In the genomic region with DNA sequence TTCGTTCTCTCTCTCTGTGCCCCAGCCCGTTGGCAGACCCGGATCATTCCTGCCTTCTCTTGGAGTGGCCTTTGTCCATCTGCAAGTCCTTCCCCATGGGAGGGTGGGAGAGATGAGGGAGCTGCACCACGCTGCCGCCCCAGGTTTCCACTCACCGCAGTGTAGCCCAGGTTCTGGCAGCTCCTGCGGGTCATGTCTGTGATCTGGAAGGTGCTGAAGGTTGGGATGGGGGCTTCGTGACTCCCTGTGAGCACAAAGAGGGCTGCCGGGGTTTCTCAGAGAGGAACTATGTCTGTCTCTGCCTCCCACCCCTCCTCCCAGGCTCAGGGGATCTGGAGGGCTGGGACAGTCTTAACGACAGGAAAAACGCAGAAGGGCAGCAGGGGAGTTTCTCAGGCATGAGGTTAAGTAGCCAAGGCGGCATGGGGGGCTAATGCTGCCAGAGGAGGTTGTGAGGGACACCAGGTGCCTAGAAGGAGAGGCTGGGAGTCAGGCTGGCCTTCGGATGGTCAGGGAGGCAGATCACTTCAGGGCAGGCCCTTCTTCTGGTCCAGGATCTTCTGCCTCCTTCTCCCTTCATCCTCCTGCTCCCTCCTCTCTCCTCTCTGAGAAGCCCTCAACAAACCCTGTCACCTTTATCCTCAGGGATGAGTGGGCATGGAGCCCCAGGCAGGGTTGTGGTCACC, we compare ENCODE assay signal across 9 cellular contexts. TPM values are rescaled to one million over a fixed set of nuclear protein-coding genes. Genes with fewer than 3 reads are reported as not detected.
A peak's percentile ranks its signal among the peaks of the same experiment; 100 is the strongest.
DNase-seq lines count a peak whose midpoint lies in the region; ATAC-seq and TF ChIP-seq lines count a peak whose summit lies in the region.
"Had no signal": no experiment of that assay in that cellular context is flagged by ENCODE, and none has a peak within 500 bp of the region (broad histone marks: within the 10 kb centered on the region; RNA-seq: fewer than 3 reads in every experiment).

No MANE protein-coding gene starts in this region.

- CTCF ChIA-PET in Caco-2 (lab: Charles Lee), result interaction anchor here (0.7 kb wide), 1 partner anchor 42 kb away, joined by 3 read pairs; no protein-coding TSS in a partner anchor

- H3K4me1 ChIP-seq in right lobe of liver (peaks cover 0 to 11% (median 0%) of the 10 kb centered on the region in 4 donors), subcutaneous abdominal adipose tissue (ENCODE audit: control insufficient read depth in 5 of 5, insufficient read depth in 5 of 5, low read length in 5 of 5) (peaks cover 8 to 41% (median 40%) of the 10 kb centered on the region in 5 donors), Caco-2 (peaks cover 11% of the 10 kb centered on the region; the same call in 1 of the 2 replicates)

- no peaks in the 10 kb centered on the region for H3K27me3 ChIP-seq in right lobe of liver
- no peaks in the 10 kb centered on the region for H3K27me3 ChIP-seq in subcutaneous abdominal adipose tissue (ENCODE audit: control insufficient read depth in 5 of 5, insufficient read depth in 4 of 5, low read length in 5 of 5)
- H3K27me3 ChIP-seq in H7 (ENCODE audit: control insufficient read depth, insufficient read depth, low read length), result peaks cover 45% of the 10 kb centered on the region
- H3K27me3 ChIP-seq in Caco-2 (replicated peaks; ENCODE audit: control insufficient read depth, insufficient read depth, low read length), result no peaks in the 10 kb centered on the region

- no peak for TF ChIP-seq CTCF in right lobe of liver (IDR thresholded peaks at IDR 0.05)
- no peak for TF ChIP-seq CTCF in Caco-2 (IDR thresholded peaks at IDR 0.05; ENCODE audit: insufficient read depth in 1 of 2, low read depth in 1 of 2, low read length in 1 of 2, severe bottlenecking in 1 of 2, unreplicated experiment in 1 of 2)

- peaks cover 45 to 46% of the 10 kb centered on the region in 2 donors for H3K36me3 Mint-ChIP-seq in activated T-cell treated with anti-CD3 and anti-CD28 coated beads, Interleukin-2, amount 50 U/mL, for 72 hours (ENCODE audit: insufficient read depth in 2 of 2)
- no peaks in the 10 kb centered on the region for H3K36me3 Mint-ChIP-seq in Caco-2 (ENCODE audit: insufficient read depth, unreplicated experiment)

- no peaks in the 10 kb centered on the region for H3K27me3 Mint-ChIP-seq in activated T-cell treated with anti-CD3 and anti-CD28 coated beads, Interleukin-2, amount 50 U/mL, for 72 hours (ENCODE audit: low read depth)
- no peaks in the 10 kb centered on the region for H3K27me3 Mint-ChIP-seq in Caco-2 (ENCODE audit: insufficient read depth, unreplicated experiment)

- H3K9me3 ChIP-seq in right lobe of liver (no peaks in the 10 kb centered on the region), subcutaneous abdominal adipose tissue (ENCODE audit: control insufficient read depth in 5 of 5, low read length in 5 of 5) (no peaks in the 10 kb centered on the region), Caco-2 (no peaks in the 10 kb centered on the region)
- H3K9me3 ChIP-seq: A549 had no signal

- POLR2A ChIA-PET in Caco-2 (lab: Charles Lee), result no interaction called here

- peak overlapping the region; percentile 58 to 69 (median 63) for H3K27ac ChIP-seq in right lobe of liver
- no peak overlapping the region for H3K27ac ChIP-seq in subcutaneous abdominal adipose tissue (ENCODE audit: low read depth, low read length)

- peaks cover 4 to 6% of the 10 kb centered on the region in 2 donors for H3K9me3 Mint-ChIP-seq in activated T-cell treated with anti-CD3 and anti-CD28 coated beads, Interleukin-2, amount 50 U/mL, for 72 hours
- H3K9me3 Mint-ChIP-seq in Caco-2 (ENCODE audit: unreplicated experiment), result no peaks in the 10 kb centered on the region

- H3K27ac Mint-ChIP-seq in activated T-cell treated with anti-CD3 and anti-CD28 coated beads, Interleukin-2, amount 50 U/mL, for 72 hours, result peak overlapping the region; percentile 97
- H3K27ac Mint-ChIP-seq in Caco-2 (ENCODE audit: unreplicated experiment), result no peak overlapping the region

- peaks cover 71% of the 10 kb centered on the region for H3K4me1 Mint-ChIP-seq in activated T-cell treated with anti-CD3 and anti-CD28 coated beads, Interleukin-2, amount 50 U/mL, for 72 hours (ENCODE audit: low read depth)
- H3K4me1 Mint-ChIP-seq in Caco-2 (ENCODE audit: low read depth, unreplicated experiment), result no peaks in the 10 kb centered on the region

- H3K4me3 Mint-ChIP-seq in activated T-cell treated with anti-CD3 and anti-CD28 coated beads, Interleukin-2, amount 50 U/mL, for 72 hours, result peak overlapping the region; percentile 92 to 93
- no peak overlapping the region for H3K4me3 Mint-ChIP-seq in Caco-2 (ENCODE audit: unreplicated experiment)

- H3K4me3 ChIP-seq in right lobe of liver (peak overlapping the region in 1 of 3 donors; percentile 13), subcutaneous abdominal adipose tissue (ENCODE audit: low read depth in 1 of 5, low read length in 5 of 5) (peak overlapping the region in 4 of 5 donors; percentile 17 to 39 (median 36)), H7 (ENCODE audit: insufficient read depth, low read depth, low read length) (no peak overlapping the region), Caco-2 (ENCODE audit: low read depth, low read length) (no peak overlapping the region)
- H3K4me3 ChIP-seq: A549 had no signal

- BruUV-seq in Caco-2 (replicated peaks; lab: Mats Ljungman, UMichigan), result no TSS peak

- DNase-seq in activated CD4-positive, CD25-positive, alpha-beta regulatory T cell treated with anti-CD3 and anti-CD28 coated beads, Interleukin-2, amount 50 U/mL, for 72 hours, result peak; percentile 30
- DNase-seq in activated CD4-positive, CD25-positive, alpha-beta regulatory T cell (lab: John Stamatoyannopoulos, UW), result no peak
- no peak for DNase-seq in activated T-cell treated with anti-CD3 and anti-CD28 coated beads, Interleukin-2, amount 50 U/mL, for 72 hours
- no peak for DNase-seq in right lobe of liver
- no peak for DNase-seq in H7
- no peak for DNase-seq in Caco-2
- no peak for DNase-seq in NCI-H1694 (lab: John Stamatoyannopoulos, UW)

- WGBS in right lobe of liver (ENCODE audit: insufficient coverage, low coverage, low lambda C conversion rate, missing lambda C conversion rate), result 46% methylated on average over 7 of the region's 13 CpGs

- H3K36me3 ChIP-seq in right lobe of liver (no peaks in the 10 kb centered on the region), subcutaneous abdominal adipose tissue (ENCODE audit: control insufficient read depth in 5 of 5, insufficient read depth in 5 of 5, low read length in 5 of 5) (no peaks in the 10 kb centered on the region), H7 (replicated peaks; ENCODE audit: control insufficient read depth, insufficient read depth, low read length) (no peaks in the 10 kb centered on the region), Caco-2 (ENCODE audit: control insufficient read depth, insufficient read depth, low read length) (no peaks in the 10 kb centered on the region)

- TF ChIP-seq POLR2A in right lobe of liver (IDR thresholded peaks at IDR 0.05), result no peak

- no peak for ATAC-seq in activated T-cell treated with anti-CD3 and anti-CD28 coated beads, Interleukin-2, amount 50 U/mL, for 72 hours (replicated peaks in 1 of 2)
- ATAC-seq in right lobe of liver, result peak in 1 of 4 donors; percentile 4

- intact Hi-C loops in right lobe of liver (cut with DNase I), result no loop called here
- intact Hi-C loops in Caco-2 (cut with micrococcal nuclease; ENCODE audit: unreplicated experiment), result loop anchor here (2.0 kb wide), 2 partner anchors 19 to 43 kb away; a partner anchor contains a TSS

- peak overlapping the region in 4 of 5 donors; percentile 1 to 61 (median 27) for H3K9ac ChIP-seq in subcutaneous abdominal adipose tissue (ENCODE audit: low read length in 5 of 5)

RNA-seq across cellular contexts. Expression of a gene that starts 0.7 kb away (rescaled TPM):
- total RNA-seq in activated T-cell treated with anti-CD3 and anti-CD28 coated beads, Interleukin-2, amount 50 U/mL, for 72 hours, result 100 to 1,000 TPM; 221 to 246 TPM
- total RNA-seq in right lobe of liver (1 to 10 TPM in 1 of 6 experiments, under 1 TPM in 5; 0.32 to 1.3 (median 0.67) TPM), Caco-2 (2022) (5.5 and 6.5 TPM in 2 replicates)
- total RNA-seq in H7 (2014; rRNA removed; shearing (Covaris generic)), result 4.3 and 8.4 TPM in 2 replicates

RNA-seq across cellular contexts. Expression of a gene that starts 42.9 kb away (rescaled TPM):
- under 1 TPM; 0.17 to 0.30 TPM for total RNA-seq in activated T-cell treated with anti-CD3 and anti-CD28 coated beads, Interleukin-2, amount 50 U/mL, for 72 hours
- not detected for total RNA-seq in right lobe of liver
- total RNA-seq in H7 (2014; rRNA removed; shearing (Covaris generic)), result not detected in 2 replicates
- not detected in 2 replicates for total RNA-seq in Caco-2 (2022)

RNA-seq across cellular contexts. Expression of a gene that starts 44.7 kb away (rescaled TPM):
- total RNA-seq in activated T-cell treated with anti-CD3 and anti-CD28 coated beads, Interleukin-2, amount 50 U/mL, for 72 hours, result 10 to 100 TPM; 16.8 to 21.4 TPM
- total RNA-seq in right lobe of liver, result not detected
- total RNA-seq in H7 (2014; rRNA removed; shearing (Covaris generic)), result 0.07 and 0.22 TPM in 2 replicates
- not detected in 2 replicates for total RNA-seq in Caco-2 (2022)

RNA-seq across cellular contexts. Expression of a gene that starts 48.7 kb away (rescaled TPM):
- total RNA-seq in activated T-cell treated with anti-CD3 and anti-CD28 coated beads, Interleukin-2, amount 50 U/mL, for 72 hours, result 10 to 100 TPM; 67.7 to 84.4 TPM
- total RNA-seq in right lobe of liver (10 to 100 TPM; 17.4 to 23.4 (median 19.7) TPM), Caco-2 (2022) (94.4 and 101 TPM in 2 replicates)
- 90.6 and 107 TPM in 2 replicates for total RNA-seq in H7 (2014; rRNA removed; shearing (Covaris generic))

Comparison
In these comparisons a context has a peak if more than half of its experiments do, and no peak if none do; other contexts are left out.
1. H3K4me3 ChIP-seq: peak in subcutaneous abdominal adipose tissue (4 of 5); none in H7 (single experiment) and Caco-2 (single experiment).
2. RNA of a gene that starts 0.7 kb away (total RNA-seq): 221 to 246 TPM in activated T-cell treated with anti-CD3 and anti-CD28 coated beads, Interleukin-2, amount 50 U/mL, for 72 hours; 4.3 to 8.4 TPM in H7, 5.5 to 6.5 TPM in Caco-2 and 0.32 to 1.3 TPM in right lobe of liver; every median in the first group is over 10 times any median in the second.
3. RNA of a gene that starts 44.7 kb away (total RNA-seq): 16.8 to 21.4 TPM in activated T-cell treated with anti-CD3 and anti-CD28 coated beads, Interleukin-2, amount 50 U/mL, for 72 hours; not detected in right lobe of liver, 0.07 to 0.22 TPM in H7 and not detected in Caco-2; every median in the first group is over 10 times any median in the second.